8 cellular contexts compared by ENCODE assay signal in genomic region chr1:230270185-230270939, GRCh38.
DNase-seq lines count a peak whose midpoint lies in the region; ATAC-seq and TF ChIP-seq lines count a peak whose summit lies in the region.

No MANE protein-coding gene starts in this region.

- peak; percentile 54 for ATAC-seq in GM21737 (IDR thresholded peaks at IDR 0.05; ENCODE audit: unreplicated experiment)

- no peaks in the 10 kb centered on the region for H3K27me3 Mint-ChIP-seq in osteocyte (ENCODE audit: unreplicated experiment)

- TF ChIP-seq CTCF in osteocyte (IDR thresholded peaks at IDR 0.05): no peak

- no peak overlapping the region for H3K4me3 Mint-ChIP-seq in osteocyte (ENCODE audit: unreplicated experiment)

- H3K4me1 Mint-ChIP-seq in osteocyte (ENCODE audit: unreplicated experiment): peaks cover 5% of the 10 kb centered on the region

- H3K27ac Mint-ChIP-seq in osteocyte (ENCODE audit: unreplicated experiment): no peak overlapping the region

- DNase-seq in GM03348 (ENCODE audit: low spot score) (peak; percentile 59), NCI-H2196 (lab: John Stamatoyannopoulos, UW; ENCODE audit: unreplicated experiment) (peak; percentile 59), cerebellum (ENCODE audit: low spot score) (peak; percentile 23), stromal cell of bone marrow (ENCODE audit: low read depth) (peak; percentile 4), H4 (ENCODE audit: low spot score) (no peak), superior temporal gyrus (ENCODE audit: extremely low spot score) (no peak), osteocyte (ENCODE audit: extremely low spot score, unreplicated experiment) (no peak)

- no peaks in the 10 kb centered on the region for H3K9me3 Mint-ChIP-seq in osteocyte (ENCODE audit: unreplicated experiment)

- peaks cover 19% of the 10 kb centered on the region for H3K36me3 Mint-ChIP-seq in osteocyte (ENCODE audit: unreplicated experiment)

Comparison
In these comparisons a context has a peak if more than half of its experiments do, and no peak if none do; other contexts are left out.
1. DNase-seq: peak in GM03348 (single experiment), NCI-H2196 (single experiment), cerebellum (single experiment) and stromal cell of bone marrow (single experiment); none in H4 (single experiment), superior temporal gyrus (single experiment) and osteocyte (single experiment).